Comparison of ENCODE assay signal across 8 cellular contexts in genomic region chr19:54136086-54136863, GRCh38. TPM values are rescaled to one million over a fixed set of nuclear protein-coding genes. Genes with fewer than 3 reads are reported as not detected.
DNase-seq lines count a peak whose midpoint lies in the region; TF ChIP-seq lines count a peak whose summit lies in the region.

No MANE protein-coding gene starts in this region.

- TF ChIP-seq POLR2A in esophagus squamous epithelium (IDR thresholded peaks at IDR 0.05): no peak

- peak; percentile 67 for DNase-seq in activated effector memory CD4-positive, alpha-beta T cell treated with anti-CD3 and anti-CD28 coated beads, Interleukin-2, amount 50 U/mL, for 16 hours
- DNase-seq in activated effector memory CD4-positive, alpha-beta T cell treated with Interleukin-2 at 50 U/mL for 16 hours: no peak
- DNase-seq in SK-N-MC (ENCODE audit: low read depth, low spot score) (no peak), esophagus squamous epithelium (lab: John Stamatoyannopoulos, UW) (no peak), trophoblast cell (peak; percentile 38 to 63), NCI-H446 treated with DMSO at 0.1 percent for 48 hours (lab: John Stamatoyannopoulos, UW) (no peak), NCI-H1436 (lab: John Stamatoyannopoulos, UW) (no peak)
- no peak for DNase-seq in effector CD8-positive, alpha-beta T cell (lab: John Stamatoyannopoulos, UW)

- H3K79me2 ChIP-seq in trophoblast cell (ENCODE audit: control insufficient read depth, insufficient read depth, low read length, poor library complexity): peaks cover 31% of the 10 kb centered on the region

- no peak overlapping the region for H4K8ac ChIP-seq in trophoblast cell (ENCODE audit: low read depth, low read length)

- no peak overlapping the region for H4K91ac ChIP-seq in trophoblast cell (ENCODE audit: low read depth, low read length)

- H4K12ac ChIP-seq in trophoblast cell (ENCODE audit: low read depth, low read length): peak overlapping the region; percentile 2

- 4 to 7% methylated on average over 23 to 24 of the region's 30 CpGs for WGBS in esophagus squamous epithelium, 2 donors
- no CpG with 5 or more reads among the region's 30 CpGs for WGBS in trophoblast cell (ENCODE audit: extremely low coverage, insufficient coverage, insufficient read length)

- peak overlapping the region; percentile 9 for H3K23ac ChIP-seq in trophoblast cell (ENCODE audit: low read length)

- H2BK12ac ChIP-seq in trophoblast cell (ENCODE audit: low read length): no peak overlapping the region

- H3K9ac ChIP-seq in SK-N-MC (ENCODE audit: insufficient read length) (peak overlapping the region; percentile 56), trophoblast cell (ENCODE audit: low read length) (peak overlapping the region; percentile 44)

- peak overlapping the region; percentile 12 for H3K18ac ChIP-seq in trophoblast cell (ENCODE audit: low read length)

- H3K4me3 ChIP-seq in SK-N-MC: peak overlapping the region; percentile 81
- peak overlapping the region; percentile 35 to 68 (median 47) for H3K4me3 ChIP-seq in esophagus squamous epithelium
- peak overlapping the region; percentile 57 for H3K4me3 ChIP-seq in trophoblast cell (ENCODE audit: low read depth, low read length)

- H3K36me3 ChIP-seq in SK-N-MC (ENCODE audit: insufficient read depth, low read length) (peaks cover 18% of the 10 kb centered on the region; the same call in 1 of the 2 replicates), esophagus squamous epithelium (peaks cover 0 to 38% (median 0%) of the 10 kb centered on the region in 3 donors), trophoblast cell (ENCODE audit: control insufficient read depth in 1 of 2, insufficient read depth in 2 of 2, low read length in 2 of 2) (peaks cover 27 to 40% of the 10 kb centered on the region in 2 experiments)

- peaks cover 8% of the 10 kb centered on the region for H3K79me1 ChIP-seq in trophoblast cell (ENCODE audit: low read length)

- no peak overlapping the region for H2BK120ac ChIP-seq in trophoblast cell (ENCODE audit: insufficient read depth, low read length, poor library complexity)

- peak overlapping the region; percentile 34 for H3K14ac ChIP-seq in trophoblast cell (ENCODE audit: low read length)

- TF ChIP-seq CTCF in esophagus squamous epithelium (IDR thresholded peaks at IDR 0.05): no peak

- H3K27ac ChIP-seq in SK-N-MC: no peak overlapping the region
- H3K27ac ChIP-seq in esophagus squamous epithelium: peak overlapping the region; percentile 63 to 82 (median 75)
- H3K27ac ChIP-seq in trophoblast cell (ENCODE audit: low read depth, low read length): peak overlapping the region; percentile 45

- H3K27me3 ChIP-seq in esophagus squamous epithelium (no peaks in the 10 kb centered on the region), trophoblast cell (ENCODE audit: insufficient read depth, low read length) (no peaks in the 10 kb centered on the region)

- intact Hi-C loops in esophagus squamous epithelium (cut with DNase I): no loop called here

- peak overlapping the region; percentile 42 for H2AFZ ChIP-seq in trophoblast cell (ENCODE audit: insufficient read depth, low read length, poor library complexity)

- H2AK5ac ChIP-seq in trophoblast cell (ENCODE audit: low read length): no peak overlapping the region

- no peak overlapping the region for H2BK5ac ChIP-seq in trophoblast cell (ENCODE audit: low read depth, low read length, poor library complexity)

- H3K9me3 ChIP-seq in SK-N-MC (ENCODE audit: low read depth, low read length) (no peaks in the 10 kb centered on the region), esophagus squamous epithelium (no peaks in the 10 kb centered on the region), trophoblast cell (ENCODE audit: insufficient read depth, low read depth, low read length) (peaks cover 3% of the 10 kb centered on the region)

- H3K4me1 ChIP-seq in esophagus squamous epithelium: peaks cover 30 to 60% (median 35%) of the 10 kb centered on the region in 3 donors
- peaks cover 11 to 15% of the 10 kb centered on the region in 2 experiments for H3K4me1 ChIP-seq in trophoblast cell (ENCODE audit: control insufficient read depth in 1 of 2, insufficient read depth in 2 of 2, low read length in 2 of 2)

- no peak overlapping the region for H3K4ac ChIP-seq in trophoblast cell (ENCODE audit: low read depth, low read length)

- H3K4me2 ChIP-seq in trophoblast cell (ENCODE audit: low read length): peak overlapping the region; percentile 83

RNA-seq across cellular contexts. Expression of gene CNOT3, which starts 1.3 kb away (rescaled TPM):
- 10 to 100 TPM; 18.0 to 27.9 (median 18.7) TPM for total RNA-seq in esophagus squamous epithelium
- polyA plus RNA-seq in trophoblast cell (2013): 86.9 and 87.2 TPM in 2 replicates

RNA-seq across cellular contexts. Expression of gene PRPF31, which starts 20.7 kb away (rescaled TPM):
- total RNA-seq in esophagus squamous epithelium: 10 to 100 TPM; 41.8 to 49.2 (median 43.2) TPM
- 62.2 and 62.3 TPM in 2 replicates for polyA plus RNA-seq in trophoblast cell (2013)

RNA-seq across cellular contexts. Expression of gene TFPT, which starts 20.8 kb away (rescaled TPM):
- 1 to 10 TPM; 6.1 to 9.0 (median 7.4) TPM for total RNA-seq in esophagus squamous epithelium
- polyA plus RNA-seq in trophoblast cell (2013): 13.4 and 14.2 TPM in 2 replicates

RNA-seq across cellular contexts. Expression of gene LENG1, which starts 23.2 kb away (rescaled TPM):
- 1 to 10 TPM; 1.7 to 4.7 (median 4.3) TPM for total RNA-seq in esophagus squamous epithelium
- 6.2 TPM in 2 replicates for polyA plus RNA-seq in trophoblast cell (2013)

RNA-seq across cellular contexts. Expression of gene NDUFA3, which starts 33.6 kb away (rescaled TPM):
- 10 to 100 TPM; 20.9 to 29.5 (median 25.4) TPM for total RNA-seq in esophagus squamous epithelium
- polyA plus RNA-seq in trophoblast cell (2013): 576 and 590 TPM in 2 replicates

Comparison
In these comparisons a context has a peak if more than half of its experiments do, and no peak if none do; other contexts are left out.
1. DNase-seq: peak in activated effector memory CD4-positive, alpha-beta T cell treated with anti-CD3 and anti-CD28 coated beads, Interleukin-2, amount 50 U/mL, for 16 hours (single experiment) and trophoblast cell (2 of 2); none in activated effector memory CD4-positive, alpha-beta T cell treated with Interleukin-2 at 50 U/mL for 16 hours (single experiment), SK-N-MC (single experiment), esophagus squamous epithelium (single experiment), NCI-H446 treated with DMSO at 0.1 percent for 48 hours (single experiment), NCI-H1436 (single experiment) and effector CD8-positive, alpha-beta T cell (single experiment).
2. Peak in every context shown above with its lines, with median percentiles within 50 percentile points of each other: H3K4me3 ChIP-seq.